ENCODE assay signal across 25 cellular contexts in the genomic region with DNA sequence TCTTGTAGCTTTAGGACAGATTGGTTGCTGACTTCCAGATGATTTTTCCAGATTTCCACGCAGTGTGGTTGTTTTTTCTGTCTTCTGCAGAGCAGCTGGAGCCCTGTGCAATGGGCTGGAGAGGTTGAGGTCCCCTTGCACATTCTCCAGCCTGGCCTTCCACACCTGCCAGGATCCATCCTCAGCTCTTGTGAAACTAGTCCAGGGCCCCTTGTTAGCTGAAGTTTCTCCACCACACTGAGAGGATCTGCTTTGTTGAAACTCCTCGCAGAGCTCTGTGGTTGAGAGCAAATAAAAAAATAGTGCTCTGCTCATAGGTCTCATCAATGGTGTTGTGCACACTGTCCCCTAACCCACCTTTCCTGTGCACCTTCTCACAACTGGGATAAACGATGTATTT.
"Had no signal": no experiment of that assay in that cellular context is flagged by ENCODE, and none has a peak within 500 bp of the region (broad histone marks: within the 10 kb centered on the region; RNA-seq: fewer than 3 reads in every experiment).

No MANE protein-coding gene starts in this region.

- H3K4me3 ChIP-seq: K562, PC-9, Peyer's patch, SJSA1, SK-N-MC had no signal

- H3K27me3 ChIP-seq: Peyer's patch, SJSA1 had no signal

- DNase-seq: Kasumi-1; NCI-H1092 treated with DMSO at 0.1 percent for 48 hours; NCI-H1436; NCI-H187; NCI-H2029; NCI-H2081 treated with DMSO at 0.1 percent for 48 hours; NCI-H2171; NCI-H226; NCI-H446; NCI-H510A; NCI-H524 treated with DMSO at 0.1 percent for 48 hours; NCI-H69; NCI-H774; NK-92 treated with Interleukin-12 subunit alpha and Interleukin-12 subunit beta, amount 100 ng/mL, for 24 hours; OCI-M1; PC-9; Peyer's patch; SHP77 treated with DMSO at 0.1 percent for 48 hours had no signal

- H3K4me2 ChIP-seq: KMS-11, PC-9 had no signal

- H3K27ac Mint-ChIP-seq: IgD-negative memory B cell had no signal

- H2AFZ ChIP-seq: PC-9 had no signal

- H3K4me1 Mint-ChIP-seq: IgD-negative memory B cell had no signal

- H3K27me3 Mint-ChIP-seq: IgD-negative memory B cell had no signal

- H3K36me3 ChIP-seq: Peyer's patch, SJSA1 had no signal

- H3K27ac ChIP-seq: KMS-11, PC-9, Peyer's patch, SJSA1, SK-N-MC had no signal

- H3K4me3 Mint-ChIP-seq: IgD-negative memory B cell had no signal

- H3K9ac ChIP-seq: KMS-11 had no signal

- H3K4me1 ChIP-seq: Peyer's patch had no signal

- H3K9me3 ChIP-seq: Peyer's patch, SJSA1 had no signal

- ATAC-seq: HepG2, K562, Right ventricle myocardium inferior had no signal
